27 cellular contexts compared by ENCODE assay signal in genomic region chr3:78253860-78254259, GRCh38.
"Had no signal": no experiment of that assay in that cellular context is flagged by ENCODE, and none has a peak within 500 bp of the region (broad histone marks: within the 10 kb centered on the region; RNA-seq: fewer than 3 reads in every experiment).

No MANE protein-coding gene starts in this region.

- H3K27me3 Mint-ChIP-seq: activated CD4-positive, alpha-beta memory T cell treated with anti-CD3 and anti-CD28 coated beads, Interleukin-2, amount 10 ng/mL, durations not matched to agents 7 days and 5 days; activated CD4-positive, alpha-beta T cell treated with anti-CD3 and anti-CD28 coated beads for 36 hours; activated naive CD4-positive, alpha-beta T cell treated with anti-CD3 and anti-CD28 coated beads, Interleukin-2, amount 10 ng/mL, durations not matched to agents 7 days and 5 days; activated naive CD8-positive, alpha-beta T cell treated with anti-CD3 and anti-CD28 coated beads for 36 hours had no signal

- H3K4me3 Mint-ChIP-seq: activated CD4-positive, alpha-beta memory T cell treated with anti-CD3 and anti-CD28 coated beads, Interleukin-2, amount 10 ng/mL, durations not matched to agents 7 days and 5 days; activated CD4-positive, alpha-beta T cell treated with anti-CD3 and anti-CD28 coated beads for 36 hours; activated naive CD4-positive, alpha-beta T cell treated with anti-CD3 and anti-CD28 coated beads, Interleukin-2, amount 10 ng/mL, durations not matched to agents 7 days and 5 days; activated naive CD8-positive, alpha-beta T cell treated with anti-CD3 and anti-CD28 coated beads for 36 hours; activated T-cell treated with anti-CD3 and anti-CD28 coated beads, Interleukin-2, amount 50 U/mL, for 72 hours; T-helper 1 cell treated with Interleukin-12 subunit alpha and Interleukin-12 subunit beta and Interleukin-4 antibody, amounts not matched to agents 30 μg/mL and 1 μg/mL, for 36 hours had no signal

- H3K4me1 Mint-ChIP-seq: activated CD4-positive, alpha-beta memory T cell treated with anti-CD3 and anti-CD28 coated beads, Interleukin-2, amount 10 ng/mL, durations not matched to agents 7 days and 5 days; activated CD4-positive, alpha-beta T cell treated with anti-CD3 and anti-CD28 coated beads for 36 hours; activated naive CD4-positive, alpha-beta T cell treated with anti-CD3 and anti-CD28 coated beads, Interleukin-2, amount 10 ng/mL, durations not matched to agents 7 days and 5 days; activated naive CD8-positive, alpha-beta T cell treated with anti-CD3 and anti-CD28 coated beads for 36 hours had no signal

- H3K9me3 Mint-ChIP-seq: T-helper 1 cell treated with Interleukin-12 subunit alpha and Interleukin-12 subunit beta and Interleukin-4 antibody, amounts not matched to agents 30 μg/mL and 1 μg/mL, for 36 hours had no signal

- H3K27ac Mint-ChIP-seq: activated CD4-positive, alpha-beta memory T cell treated with anti-CD3 and anti-CD28 coated beads, Interleukin-2, amount 10 ng/mL, durations not matched to agents 7 days and 5 days; activated CD4-positive, alpha-beta T cell treated with anti-CD3 and anti-CD28 coated beads for 36 hours; activated naive CD4-positive, alpha-beta T cell treated with anti-CD3 and anti-CD28 coated beads, Interleukin-2, amount 10 ng/mL, durations not matched to agents 7 days and 5 days; activated naive CD8-positive, alpha-beta T cell treated with anti-CD3 and anti-CD28 coated beads for 36 hours; activated T-cell treated with anti-CD3 and anti-CD28 coated beads, Interleukin-2, amount 50 U/mL, for 72 hours; activated T-helper 2 cell treated with anti-CD3 and anti-CD28 coated beads, Interferon-gamma antibody, Interleukin-2, Interleukin-4, amounts not matched to agents 10 μg/mL and 5 μg/mL and 100 μg/mL, durations not matched to agents 14 hours and 24 hours and 36 hours; T-helper 1 cell treated with Interleukin-12 subunit alpha and Interleukin-12 subunit beta and Interleukin-4 antibody, amounts not matched to agents 30 μg/mL and 1 μg/mL, for 36 hours had no signal

- H3K4me2 ChIP-seq: SK-N-SH had no signal

- ATAC-seq: activated CD4-positive, alpha-beta T cell treated with anti-CD3 and anti-CD28 coated beads for 36 hours; activated T-cell treated with anti-CD3 and anti-CD28 coated beads, Interleukin-2, amount 50 U/mL, for 72 hours; Panc1 had no signal

- H3K9ac ChIP-seq: SK-N-SH had no signal

- H3K27ac ChIP-seq: brain microvascular endothelial cell, RWPE1, SJCRH30 had no signal

- H3K4me3 ChIP-seq: SJCRH30 had no signal

- H3K27me3 ChIP-seq: brain microvascular endothelial cell, SJCRH30 had no signal

- DNase-seq: activated CD4-positive, alpha-beta memory T cell treated with anti-CD3 and anti-CD28 coated beads, Interleukin-2, amount 10 ng/mL, durations not matched to agents 7 days and 5 days; activated CD4-positive, alpha-beta T cell treated with anti-CD3 and anti-CD28 coated beads for 36 hours; activated CD4-positive, alpha-beta T cell treated with anti-CD3 and anti-CD28 coated beads, Interleukin-2, amount 50 U/mL, for 1 hour; activated gamma-delta T cell treated with Interleukin-2 at 50 U/mL for 16 hours; activated naive CD4-positive, alpha-beta T cell treated with anti-CD3 and anti-CD28 coated beads, Interleukin-2, amount 10 ng/mL, durations not matched to agents 7 days and 5 days; activated naive CD8-positive, alpha-beta T cell treated with anti-CD3 and anti-CD28 coated beads for 36 hours; activated T-cell treated with anti-CD3 and anti-CD28 coated beads, Interleukin-2, amount 50 U/mL, for 72 hours; brain microvascular endothelial cell; cerebellar nuclear complex; MM.1S; NCI-H1105; NCI-H1436; NCI-H1694 treated with DMSO at 0.1 percent for 48 hours; NCI-H2029 treated with DMSO at 0.1 percent for 48 hours; NCI-H345; NCI-H510A; NCI-H526 treated with DMSO at 0.1 percent for 48 hours; NCI-H82; OCI-M1; Right ventricle myocardium superior; SJCRH30; SK-N-SH; T-helper 9 cell had no signal

- H3K36me3 ChIP-seq: brain microvascular endothelial cell, SJCRH30 had no signal

- H3K9me3 ChIP-seq: SJCRH30, SK-N-SH had no signal

- H3K36me3 Mint-ChIP-seq: activated naive CD4-positive, alpha-beta T cell treated with anti-CD3 and anti-CD28 coated beads, Interleukin-2, amount 10 ng/mL, durations not matched to agents 7 days and 5 days; activated naive CD8-positive, alpha-beta T cell treated with anti-CD3 and anti-CD28 coated beads for 36 hours had no signal
